In genomic region chr2:199955007-199955338, GRCh38 we compare ENCODE assay signal across 8 cellular contexts. TPM values are rescaled to one million over a fixed set of nuclear protein-coding genes. Genes with fewer than 3 reads are reported as not detected.
DNase-seq lines count a peak whose midpoint lies in the region; ATAC-seq and TF ChIP-seq lines count a peak whose summit lies in the region.

No MANE protein-coding gene starts in this region.

- H3K27ac ChIP-seq in right cardiac atrium (ENCODE audit: low read length), result peak overlapping the region; percentile 93

- no peaks in the 10 kb centered on the region for H3K27me3 Mint-ChIP-seq in activated CD4-positive, alpha-beta memory T cell treated with anti-CD3 and anti-CD28 coated beads for 36 hours

- POLR2A ChIA-PET in activated CD4-positive, alpha-beta memory T cell treated with anti-CD3 and anti-CD28 coated beads for 36 hours (lab: Charles Lee), result no interaction called here

- peaks cover 55% of the 10 kb centered on the region for H3K4me1 Mint-ChIP-seq in activated CD4-positive, alpha-beta memory T cell treated with anti-CD3 and anti-CD28 coated beads for 36 hours (ENCODE audit: low read depth)

- DNase-seq in GM20000 (ENCODE audit: low spot score), result peak; percentile 75
- DNase-seq in activated CD4-positive, alpha-beta memory T cell treated with anti-CD3 and anti-CD28 coated beads for 36 hours, result no peak
- DNase-seq in right cardiac atrium, result no peak
- no peak for DNase-seq in nucleus accumbens (lab: John Stamatoyannopoulos, UW)
- DNase-seq in NCI-H446 treated with DMSO at 0.1 percent for 48 hours (lab: John Stamatoyannopoulos, UW), result no peak

- intact Hi-C loops in activated CD4-positive, alpha-beta memory T cell treated with anti-CD3 and anti-CD28 coated beads for 36 hours (cut with micrococcal nuclease), result loop anchor here (1.0 kb wide), 2 partner anchors 23 to 44 kb away; partner anchors contain the start of gene C2orf69
- intact Hi-C loops in right cardiac atrium (cut with DNase I), result no loop called here

- CTCF ChIA-PET in activated CD4-positive, alpha-beta memory T cell treated with anti-CD3 and anti-CD28 coated beads for 36 hours (lab: Charles Lee), result interaction anchor here (1.3 kb wide), 1 partner anchor 19 kb away, joined by 4 read pairs; no protein-coding TSS in a partner anchor

- H3K36me3 ChIP-seq in ES-I3 (ENCODE audit: insufficient read depth, low read length) (no peaks in the 10 kb centered on the region; the same call in 1 of the 2 replicates), skeletal muscle satellite cell (ENCODE audit: insufficient read depth, low read length) (peaks cover 8% of the 10 kb centered on the region)

- H3K27me3 ChIP-seq in right cardiac atrium (ENCODE audit: control insufficient read depth, insufficient read depth) (no peaks in the 10 kb centered on the region), skeletal muscle satellite cell (ENCODE audit: control insufficient read depth, insufficient read depth, low read length) (no peaks in the 10 kb centered on the region)

- H3K4me1 ChIP-seq in ES-I3 (ENCODE audit: insufficient read depth, low read length) (peaks cover 3% of the 10 kb centered on the region; the same call in 1 of the 2 replicates), right cardiac atrium (ENCODE audit: control insufficient read depth, insufficient read depth, low read length) (peaks cover 3% of the 10 kb centered on the region), skeletal muscle satellite cell (ENCODE audit: control insufficient read depth, insufficient read depth, low read length) (peaks cover 21% of the 10 kb centered on the region)

- H3K9ac ChIP-seq in ES-I3 (ENCODE audit: low read depth, low read length) (peak overlapping the region; percentile 88), skeletal muscle satellite cell (ENCODE audit: low read depth, low read length) (peak overlapping the region; percentile 88)

- peaks cover 17% of the 10 kb centered on the region for H3K36me3 Mint-ChIP-seq in activated CD4-positive, alpha-beta memory T cell treated with anti-CD3 and anti-CD28 coated beads for 36 hours

- peak overlapping the region; percentile 93 for H3K4me2 ChIP-seq in skeletal muscle satellite cell (ENCODE audit: low read length)

- ATAC-seq in HG03520 (IDR thresholded peaks at IDR 0.05; ENCODE audit: unreplicated experiment) (peak; percentile 32), right cardiac atrium (peak; percentile 49 to 52)

- no peaks in the 10 kb centered on the region for H3K9me3 Mint-ChIP-seq in activated CD4-positive, alpha-beta memory T cell treated with anti-CD3 and anti-CD28 coated beads for 36 hours

- H3K4me3 Mint-ChIP-seq in activated CD4-positive, alpha-beta memory T cell treated with anti-CD3 and anti-CD28 coated beads for 36 hours, result peak overlapping the region; percentile 99

- no peak for TF ChIP-seq CTCF in GM20000 (IDR thresholded peaks at IDR 0.05; ENCODE audit: extremely low read depth, missing control alignments)

- WGBS in right cardiac atrium, result 0% methylated on average over 13 of the region's 13 CpGs

- H3K9me3 ChIP-seq in ES-I3 (ENCODE audit: control insufficient read depth, insufficient read depth, low read length) (no peaks in the 10 kb centered on the region), right cardiac atrium (ENCODE audit: control insufficient read depth, low read length) (no peaks in the 10 kb centered on the region), skeletal muscle satellite cell (replicated peaks; ENCODE audit: low read length) (no peaks in the 10 kb centered on the region)

- H3K4me3 ChIP-seq in right cardiac atrium (ENCODE audit: low read length) (peak overlapping the region; percentile 81), skeletal muscle satellite cell (ENCODE audit: low read length) (peak overlapping the region; percentile 93)

- H3K27ac Mint-ChIP-seq in activated CD4-positive, alpha-beta memory T cell treated with anti-CD3 and anti-CD28 coated beads for 36 hours, result peak overlapping the region; percentile 92

RNA-seq across cellular contexts. Expression of gene TYW5, which starts 0.3 kb away (rescaled TPM):
- 1 to 10 TPM; 8.9 to 9.8 TPM for total RNA-seq in activated CD4-positive, alpha-beta memory T cell treated with anti-CD3 and anti-CD28 coated beads for 36 hours
- 1 to 10 TPM; 2.7 to 3.5 (median 3.1) TPM for total RNA-seq in right cardiac atrium
- 1.7 TPM for polyA plus RNA-seq in right cardiac atrium
- 5.0 and 9.1 TPM in 2 replicates for total RNA-seq in skeletal muscle satellite cell (2012; rRNA removed)

RNA-seq across cellular contexts. Expression of gene MAIP1, which starts 0.4 kb away (rescaled TPM):
- total RNA-seq in activated CD4-positive, alpha-beta memory T cell treated with anti-CD3 and anti-CD28 coated beads for 36 hours, result 10 to 100 TPM; 26.0 to 29.3 TPM
- total RNA-seq in right cardiac atrium, result 10 to 100 TPM; 15.7 to 20.6 (median 19.7) TPM
- 20.7 TPM for polyA plus RNA-seq in right cardiac atrium
- 29.7 and 31.7 TPM in 2 replicates for total RNA-seq in skeletal muscle satellite cell (2012; rRNA removed)

RNA-seq across cellular contexts. Expression of gene C2orf69, which starts 43.9 kb away (rescaled TPM):
- 10 to 100 TPM; 17.9 to 18.9 TPM for total RNA-seq in activated CD4-positive, alpha-beta memory T cell treated with anti-CD3 and anti-CD28 coated beads for 36 hours
- 10 to 100 TPM in 2 of 4 donors, 1 to 10 TPM in 2; 9.3 to 12.5 (median 9.9) TPM for total RNA-seq in right cardiac atrium
- 6.4 TPM for polyA plus RNA-seq in right cardiac atrium
- 21.0 and 22.7 TPM in 2 replicates for total RNA-seq in skeletal muscle satellite cell (2012; rRNA removed)
